18 cellular contexts compared by ENCODE assay signal in genomic region chr3:183487896-183488295, GRCh38.
"Had no signal": no experiment of that assay in that cellular context is flagged by ENCODE, and none has a peak within 500 bp of the region (broad histone marks: within the 10 kb centered on the region; RNA-seq: fewer than 3 reads in every experiment).

No MANE protein-coding gene starts in this region.

- H3K4me1 Mint-ChIP-seq: natural killer cell had no signal

- H3K4me3 ChIP-seq: cardiac muscle cell, dorsolateral prefrontal cortex, hepatocyte, right atrium auricular region, skin epidermis, testis, upper lobe of right lung had no signal

- H3K36me3 ChIP-seq: cardiac muscle cell, right atrium auricular region, upper lobe of right lung had no signal

- H3K27me3 ChIP-seq: dorsolateral prefrontal cortex, hepatocyte, neutrophil, right atrium auricular region, testis, upper lobe of right lung had no signal

- ATAC-seq: left ventricle myocardium superior, natural killer cell, upper lobe of right lung had no signal

- H3K27ac ChIP-seq: cardiac muscle cell, dorsolateral prefrontal cortex, hepatocyte, neutrophil, right atrium auricular region, skin epidermis, testis, upper lobe of right lung had no signal

- FAIRE-seq: kidney had no signal

- H3K4me1 ChIP-seq: testis had no signal

- H3K9me3 ChIP-seq: neutrophil, right atrium auricular region, testis, upper lobe of right lung had no signal

- H3K4me3 Mint-ChIP-seq: natural killer cell; stimulated activated naive CD8-positive, alpha-beta T cell treated with anti-CD3 and anti-CD28 coated beads, Interleukin-15, Interleukin-2, amounts not matched to agents 100 ng/mL and 50 ng/mL, for 24 hours had no signal

- H3K4me2 ChIP-seq: hepatocyte had no signal

- DNase-seq: activated effector memory CD4-positive, alpha-beta T cell treated with Interleukin-2 at 50 U/mL for 16 hours; activated naive CD4-positive, alpha-beta T cell treated with anti-CD3 and anti-CD28 coated beads, Interleukin-2, amount 50 U/mL, for 16 hours; dorsolateral prefrontal cortex; kidney; left ventricle myocardium superior; mesenchymal stem cell; natural killer cell; stimulated activated CD4-positive, alpha-beta T cell treated with anti-CD3 and anti-CD28 coated beads, Interleukin-15, amount 100 ng/mL, for 24 hours; stimulated activated CD4-positive, alpha-beta T cell treated with anti-CD3 and anti-CD28 coated beads, Interleukin-4, amount 100 ng/mL, for 1 hour; T-helper 2 cell; testis; upper lobe of right lung had no signal

- H3K36me3 Mint-ChIP-seq: natural killer cell had no signal

- H3K27ac Mint-ChIP-seq: natural killer cell had no signal

- H3K9me3 Mint-ChIP-seq: natural killer cell; stimulated activated naive CD8-positive, alpha-beta T cell treated with anti-CD3 and anti-CD28 coated beads, Interleukin-15, Interleukin-2, amounts not matched to agents 100 ng/mL and 50 ng/mL, for 24 hours had no signal

- H3K27me3 Mint-ChIP-seq: stimulated activated naive CD8-positive, alpha-beta T cell treated with anti-CD3 and anti-CD28 coated beads, Interleukin-15, Interleukin-2, amounts not matched to agents 100 ng/mL and 50 ng/mL, for 24 hours had no signal

- H2AFZ ChIP-seq: hepatocyte had no signal

- H3K79me2 ChIP-seq: hepatocyte had no signal
